In the genomic region with DNA sequence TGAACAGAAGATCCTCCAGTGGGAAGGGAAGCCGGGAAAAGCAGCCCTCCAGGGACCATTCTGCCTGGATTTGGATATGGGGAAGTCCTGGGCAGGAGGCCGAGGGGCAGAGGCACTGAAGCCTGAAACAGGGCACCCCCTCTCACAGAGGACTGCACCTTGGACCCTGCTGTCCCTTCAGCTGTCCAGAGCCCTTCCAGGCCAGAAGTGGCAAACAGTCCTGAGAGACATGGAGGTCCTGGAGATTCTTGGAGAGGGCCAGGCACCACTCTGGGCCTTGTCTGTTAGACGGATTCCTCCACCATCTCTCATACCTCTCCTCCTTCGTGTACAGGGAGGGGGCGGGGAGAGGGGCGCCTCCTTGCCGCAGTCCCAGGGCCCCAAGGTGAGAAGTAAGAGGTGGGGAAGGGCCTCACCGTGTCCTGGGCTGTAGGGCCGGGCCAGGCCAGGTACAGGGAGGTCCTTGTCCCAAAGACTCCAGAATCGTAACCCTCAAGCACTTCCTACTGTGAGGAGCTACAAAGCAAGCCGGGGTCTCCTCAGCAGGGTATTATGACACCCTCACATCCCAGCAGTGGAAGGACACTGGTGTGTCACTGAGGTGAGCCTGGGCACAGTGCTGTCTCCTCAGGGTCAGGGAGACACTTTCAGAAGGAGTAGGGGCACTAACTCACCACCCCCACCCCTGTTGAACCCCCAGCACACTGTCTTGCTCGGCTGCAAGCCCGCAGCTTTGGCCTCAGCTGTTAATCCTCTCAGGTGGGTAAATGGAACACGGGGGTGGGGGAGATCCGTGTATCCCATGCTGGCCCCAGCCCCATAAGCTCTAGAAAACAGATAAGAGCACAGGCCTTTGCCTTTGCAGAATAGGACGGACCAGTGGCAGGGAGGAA, we compare ENCODE assay signal across 18 cellular contexts. TPM values are rescaled to one million over a fixed set of nuclear protein-coding genes. Genes with fewer than 3 reads are reported as not detected.
DNase-seq lines count a peak whose midpoint lies in the region; ATAC-seq, FAIRE-seq and TF ChIP-seq lines count a peak whose summit lies in the region.
"Had no signal": no experiment of that assay in that cellular context is flagged by ENCODE, and none has a peak within 500 bp of the region (broad histone marks: within the 10 kb centered on the region; RNA-seq: fewer than 3 reads in every experiment).

No MANE protein-coding gene starts in this region.

- TF ChIP-seq EP300 in HepG2 (IDR thresholded peaks at IDR 0.05; ENCODE audit: low read depth in 2 of 2, low read length in 2 of 2), result no peak
- no peak for TF ChIP-seq EP300 in HepG2 (CRISPR knock-in tag; IDR thresholded peaks at IDR 0.05; ENCODE audit: borderline replicate concordance)

- H3K9me3 ChIP-seq in HEK293 (ENCODE audit: control insufficient read depth, insufficient read depth, low read depth, low read length) (no peaks in the 10 kb centered on the region), HepG2 (ENCODE audit: low read length) (no peaks in the 10 kb centered on the region)

- no peaks in the 10 kb centered on the region for H3K4me1 ChIP-seq in HEK293 (ENCODE audit: control insufficient read depth, insufficient read depth, low read length)
- H3K4me1 ChIP-seq in HepG2 (ENCODE audit: insufficient read depth, low read length), result peaks cover 57% of the 10 kb centered on the region

- H3K36me3 ChIP-seq in HEK293 (ENCODE audit: control insufficient read depth in 2 of 2, insufficient read depth in 1 of 2, low read length in 2 of 2) (no peaks in the 10 kb centered on the region), HepG2 (replicated peaks in 1 of 2; ENCODE audit: control insufficient read depth in 1 of 2, insufficient read depth in 2 of 2, low read length in 2 of 2) (no peaks in the 10 kb centered on the region)

- no peak for TF ChIP-seq POLR2A in HepG2 (IDR thresholded peaks at IDR 0.05; ENCODE audit: insufficient read depth in 1 of 2, low read depth in 2 of 2, low read length in 2 of 2)

- peak; percentile 23 for ATAC-seq in HepG2
- ATAC-seq: GM12878, K562 had no signal

- intact Hi-C loops in HepG2 (cut with micrococcal nuclease; ENCODE audit: unreplicated experiment), result no loop called here
- intact Hi-C loops in posterior vena cava (cut with DNase I), result no loop called here

- CTCF ChIA-PET in HEK293 (lab: Yijun Ruan, JAX), result no interaction called here
- CTCF ChIA-PET in HepG2 (lab: Yijun Ruan, JAX; ENCODE audit: low intra/inter-chr PET ratio, low total read pairs), result no interaction called here

- no peaks in the 10 kb centered on the region for H3K27me3 ChIP-seq in HepG2 (ENCODE audit: control insufficient read depth in 1 of 2, insufficient read depth in 2 of 2, low read length in 2 of 2)

- in situ Hi-C loops in HepG2 (cut with HindIII; ENCODE audit: extremely low pct_ligation_motif_present, low pct_unique_long_range_greater_than_20kb), result no loop called here

- H4K20me1 ChIP-seq in HepG2 (ENCODE audit: insufficient read depth, low read length), result no peaks in the 10 kb centered on the region

- H3K9ac ChIP-seq in HepG2 (ENCODE audit: insufficient read depth, low read depth, low read length), result no peak overlapping the region
- H3K9ac ChIP-seq: GM23248 had no signal

- DNase-seq in SK-N-DZ (ENCODE audit: low spot score) (peak; percentile 27), HepG2 (ENCODE audit: low spot score) (no peak), posterior vena cava (ENCODE audit: low spot score) (peak; percentile 32), kidney glomerular epithelial cell (lab: John Stamatoyannopoulos, UW) (no peak), NCI-H128 (lab: John Stamatoyannopoulos, UW; ENCODE audit: unreplicated experiment) (no peak), SW480 (ENCODE audit: low spot score) (no peak)
- DNase-seq: ACHN; Calu3; CD4-positive, alpha-beta T cell; GM23248; NCI-H146; NCI-H226; NCI-H69; PC-9 had no signal

- POLR2A ChIA-PET in HEK293 (lab: Yijun Ruan, JAX) (no interaction called here), HepG2 (lab: Yijun Ruan, JAX) (interaction anchor here (1.1 to 3.2 kb wide), 3 partner anchors 17 to 26 kb away, joined by 3 to 13 read pairs (median 3); a partner anchor contains a TSS)

- no peak overlapping the region for H3K4me3 ChIP-seq in HEK293 (ENCODE audit: low read depth, low read length)
- no peak overlapping the region for H3K4me3 ChIP-seq in HepG2 (replicated peaks in 1 of 3; ENCODE audit: insufficient read depth in 1 of 3, low read depth in 2 of 3, low read length in 3 of 3)
- H3K4me3 ChIP-seq: GM12878, GM23248, K562, PC-9 had no signal

- H3K27ac ChIP-seq in HEK293 (ENCODE audit: extremely low read depth, low read depth, low read length) (no peak overlapping the region), HepG2 (ENCODE audit: extremely low read length, insufficient read depth, low read length) (no peak overlapping the region)
- H3K27ac ChIP-seq: GM23248, PC-9 had no signal

- H2AFZ ChIP-seq in HepG2 (ENCODE audit: low read length), result no peak overlapping the region
- H2AFZ ChIP-seq: GM23248, PC-9 had no signal

- TF ChIP-seq RAD21 in HepG2 (CRISPR knock-in tag; IDR thresholded peaks at IDR 0.05), result no peak

- no peak for FAIRE-seq in HepG2 (lab: Jason Lieb, UNC)
- FAIRE-seq: GM12878, GM18507, K562 had no signal

- H3K79me2 ChIP-seq in HepG2 (ENCODE audit: insufficient read depth, low read length), result no peaks in the 10 kb centered on the region

- no TSS peak for BruUV-seq in HepG2 (replicated peaks; lab: Mats Ljungman, UMichigan)

- WGBS in HepG2 (ENCODE audit: low lambda C conversion rate), result 85% methylated on average over 12 of the region's 16 CpGs

- TF ChIP-seq CTCF in HEK293 (tag by site-specific recombination; IDR thresholded peaks at IDR 0.05) (no peak), HepG2 (CRISPR knock-in tag; IDR thresholded peaks at IDR 0.05) (no peak)

- H3K4me2 ChIP-seq in HepG2 (ENCODE audit: low read depth, low read length), result no peak overlapping the region
- H3K4me2 ChIP-seq: PC-9 had no signal

TF ChIP-seq in HEK293, 187 proteins besides CTCF, POLR2A, EP300 and RAD21:
- TF ChIP-seq ZIC2 (tag by site-specific recombination; IDR thresholded peaks at IDR 0.05) (0 out of 2 replicates have a peak, but pooled peaks have one; percentile 19), OVOL3 (tag by site-specific recombination; IDR thresholded peaks at IDR 0.05) (no peak)

TF ChIP-seq in HepG2, 621 proteins besides CTCF, POLR2A, EP300 and RAD21 (continues in another document):
- 0 out of 2 replicates have a peak, but pooled peaks have one; percentile 34 for TF ChIP-seq ZSCAN25 (CRISPR knock-in tag; IDR thresholded peaks at IDR 0.05)
- TF ChIP-seq ZNF776 (CRISPR knock-in tag; IDR thresholded peaks at IDR 0.05), result no peak
- TF ChIP-seq ZNF530 (CRISPR knock-in tag; IDR thresholded peaks at IDR 0.05; ENCODE audit: low read depth), result no peak
- 0 out of 2 replicates have a peak, but pooled peaks have one; percentile 61 for TF ChIP-seq ZNF33B (CRISPR knock-in tag; IDR thresholded peaks at IDR 0.05)
- TF ChIP-seq SALL1 (CRISPR knock-in tag; IDR thresholded peaks at IDR 0.05), result 0 out of 2 replicates have a peak, but pooled peaks have one; percentile 13
- TF ChIP-seq ZNF430 (CRISPR knock-in tag; IDR thresholded peaks at IDR 0.05), result no peak; the same call in 1 of the 2 replicates
- TF ChIP-seq, protein P1, sequence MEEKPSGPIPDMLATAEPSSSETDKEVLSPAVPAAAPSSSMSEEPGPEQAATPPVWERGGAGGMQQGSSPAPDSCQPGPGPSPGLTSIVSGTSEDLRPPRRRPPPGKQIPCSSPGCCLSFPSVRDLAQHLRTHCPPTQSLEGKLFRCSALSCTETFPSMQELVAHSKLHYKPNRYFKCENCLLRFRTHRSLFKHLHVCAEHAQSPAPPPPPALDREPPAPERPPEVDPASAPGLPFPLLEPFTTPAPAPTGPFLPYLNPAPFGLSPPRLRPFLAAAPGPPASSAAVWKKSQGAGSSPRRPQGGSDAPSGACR (CRISPR knock-in tag; IDR thresholded peaks at IDR 0.05), result no peak
- no peak for TF ChIP-seq SRY (CRISPR knock-in tag; IDR thresholded peaks at IDR 0.05)
- TF ChIP-seq HNF4G (IDR thresholded peaks at IDR 0.05; ENCODE audit: borderline replicate concordance, low read depth, low read length), result peak; percentile 18; the same call in 1 of the 2 replicates
- TF ChIP-seq HNF4G (CRISPR knock-in tag; IDR thresholded peaks at IDR 0.05; ENCODE audit: borderline replicate concordance, low read depth), result no peak
- TF ChIP-seq TGIF2 (CRISPR knock-in tag; IDR thresholded peaks at IDR 0.05), result no peak
- TF ChIP-seq, protein P2, sequence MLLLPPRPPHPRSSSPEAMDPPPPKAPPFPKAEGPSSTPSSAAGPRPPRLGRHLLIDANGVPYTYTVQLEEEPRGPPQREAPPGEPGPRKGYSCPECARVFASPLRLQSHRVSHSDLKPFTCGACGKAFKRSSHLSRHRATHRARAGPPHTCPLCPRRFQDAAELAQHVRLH (CRISPR knock-in tag; IDR thresholded peaks at IDR 0.05; ENCODE audit: borderline replicate concordance, low read depth), result no peak
- no peak for TF ChIP-seq NFE2 (CRISPR knock-in tag; IDR thresholded peaks at IDR 0.05)

RNA-seq across cellular contexts. Expression of a gene that starts 16.6 kb away (rescaled TPM):
- 153 and 188 TPM in 2 replicates for polyA plus RNA-seq in SK-N-DZ (2014; cell fraction: cytosol; rRNA removed)
- polyA plus RNA-seq in SK-N-DZ (2014; cell fraction: nucleus; rRNA removed), result 310 and 397 TPM in 2 replicates
- total RNA-seq in HepG2 (2016; rRNA removed; fragmentation: Illumina TruSeq; extraction: Trizol) (10.2 and 15.3 TPM in 2 replicates), posterior vena cava (10 to 100 TPM; 11.2 to 16.5 TPM)
- 3.7 TPM in 2 replicates for total RNA-seq in HepG2 (2016; cell fraction: cytosol; rRNA removed; fragmentation: Illumina TruSeq; extraction: Trizol; ENCODE audit: low read depth)
- total RNA-seq in HepG2 (2016; cell fraction: insoluble cytoplasmic fraction; rRNA removed; fragmentation: Illumina TruSeq; extraction: Trizol), result 8.3 and 14.7 TPM in 2 replicates
- total RNA-seq in HepG2 (2016; cell fraction: membrane; rRNA removed; fragmentation: Illumina TruSeq; extraction: Trizol), result 9.6 and 10.4 TPM in 2 replicates
- total RNA-seq in HepG2 (2016; cell fraction: nucleus; rRNA removed; fragmentation: Illumina TruSeq; extraction: Trizol), result 10.9 and 12.4 TPM in 2 replicates
- 2.8 and 3.0 TPM in 2 replicates for polyA plus RNA-seq in HepG2 (2011; rRNA removed)
- 1.9 and 3.7 TPM in 2 replicates for polyA plus RNA-seq in HepG2 (2011; cell fraction: cytosol; rRNA removed)
- polyA plus RNA-seq in HepG2 (2011; cell fraction: nucleus; rRNA removed), result 9.5 and 10.4 TPM in 2 replicates
- 1.0 and 1.6 TPM in 2 replicates for polyA plus RNA-seq in HepG2 (2012)
- 2.8 and 3.6 TPM in 2 replicates for polyA plus RNA-seq in HepG2 (2016; cell fraction: cytosol; fragmentation: Illumina TruSeq; extraction: Trizol; ENCODE audit: low read depth)
- 13.1 and 15.6 TPM in 2 replicates for polyA plus RNA-seq in HepG2 (2016; cell fraction: insoluble cytoplasmic fraction; fragmentation: Illumina TruSeq; extraction: Trizol; ENCODE audit: low read depth)
- 8.1 and 8.9 TPM in 2 replicates for polyA plus RNA-seq in HepG2 (2016; cell fraction: membrane; fragmentation: Illumina TruSeq; extraction: Trizol; ENCODE audit: low read depth)
- polyA plus RNA-seq in HepG2 (2016; cell fraction: nucleus; fragmentation: Illumina TruSeq; extraction: Trizol; ENCODE audit: insufficient read depth, low read depth), result 26.2 and 30.9 TPM in 2 replicates
- 3.0 and 6.9 TPM in 2 replicates for polyA minus RNA-seq in HepG2 (2011; rRNA and poly(A)+ RNA removed; ENCODE audit: low replicate concordance)
- 1.5 and 2.4 TPM in 2 replicates for polyA minus RNA-seq in HepG2 (2011; cell fraction: cytosol; rRNA and poly(A)+ RNA removed)
- 4.9 and 5.3 TPM in 2 replicates for polyA minus RNA-seq in HepG2 (2011; cell fraction: nucleus; rRNA and poly(A)+ RNA removed)
- polyA plus RNA-seq: GM12878, K562 had no signal

Comparison
In these comparisons a context has a peak if more than half of its experiments do, and no peak if none do; other contexts are left out.
1. DNase-seq: peak in SK-N-DZ (single experiment) and posterior vena cava (single experiment); none in HepG2 (single experiment), kidney glomerular epithelial cell (single experiment), NCI-H128 (single experiment) and SW480 (single experiment).